Comparison of ENCODE assay signal across 10 cellular contexts in genomic region chr11:126140932-126141291, GRCh38.
DNase-seq lines count a peak whose midpoint lies in the region; ATAC-seq and TF ChIP-seq lines count a peak whose summit lies in the region.
"Had no signal": no experiment of that assay in that cellular context is flagged by ENCODE, and none has a peak within 500 bp of the region (broad histone marks: within the 10 kb centered on the region; RNA-seq: fewer than 3 reads in every experiment).

No MANE protein-coding gene starts in this region.

- H3K9me3 Mint-ChIP-seq in mesothelial cell of epicardium (no peaks in the 10 kb centered on the region), CD14-positive monocyte (peaks cover 0 to 4% (median 0%) of the 10 kb centered on the region in 7 donors)
- H3K9me3 Mint-ChIP-seq in stimulated activated memory B cell treated with anti-CD40 and anti-IgM and Interleukin-4, amounts not matched to agents 10 μg/mL and 1 μg/mL and 100 μg/mL, for 72 hours: no peaks in the 10 kb centered on the region

- DNase-seq in AG08395 (ENCODE audit: low spot score) (peak; percentile 76), M059J (ENCODE audit: low read depth) (peak; percentile 86), cerebellum (ENCODE audit: low spot score) (peak; percentile 77), mesothelial cell of epicardium (ENCODE audit: low spot score in 2 of 2, unreplicated experiment in 2 of 2) (peak in 1 of 2 experiments; percentile 77), SIG-M5 treated with dmso at 0.1 percent for 504 hours (lab: John Stamatoyannopoulos, UW; ENCODE audit: unreplicated experiment) (no peak), CD14-positive monocyte (ENCODE audit: low spot score) (no peak), NCI-H2227 (lab: John Stamatoyannopoulos, UW; ENCODE audit: unreplicated experiment) (no peak)
- DNase-seq: activated gamma-delta T cell, Caco-2 had no signal

- no peak for TF ChIP-seq CTCF in mesothelial cell of epicardium (IDR thresholded peaks at IDR 0.05; ENCODE audit: unreplicated experiment)
- TF ChIP-seq CTCF in CD14-positive monocyte (IDR thresholded peaks at IDR 0.05): no peak

- H3K36me3 Mint-ChIP-seq in mesothelial cell of epicardium (no peaks in the 10 kb centered on the region), CD14-positive monocyte (no peaks in the 10 kb centered on the region)
- H3K36me3 Mint-ChIP-seq in stimulated activated memory B cell treated with anti-CD40 and anti-IgM and Interleukin-4, amounts not matched to agents 10 μg/mL and 1 μg/mL and 100 μg/mL, for 72 hours: no peaks in the 10 kb centered on the region

- no peak for ATAC-seq in stimulated activated memory B cell treated with anti-CD40 and anti-IgM and Interleukin-4, amounts not matched to agents 10 μg/mL and 1 μg/mL and 100 μg/mL, for 72 hours

- intact Hi-C loops in CD14-positive monocyte (cut with micrococcal nuclease): no loop called here

- H3K27ac Mint-ChIP-seq in mesothelial cell of epicardium: peak overlapping the region; percentile 89
- no peak overlapping the region for H3K27ac Mint-ChIP-seq in stimulated activated memory B cell treated with anti-CD40 and anti-IgM and Interleukin-4, amounts not matched to agents 10 μg/mL and 1 μg/mL and 100 μg/mL, for 72 hours
- H3K27ac Mint-ChIP-seq in CD14-positive monocyte: no peak overlapping the region

- H3K27me3 Mint-ChIP-seq in mesothelial cell of epicardium (ENCODE audit: low read depth) (no peaks in the 10 kb centered on the region), CD14-positive monocyte (ENCODE audit: low read depth in 3 of 3) (peaks cover 7 to 15% (median 9%) of the 10 kb centered on the region in 3 donors)
- peaks cover 40% of the 10 kb centered on the region for H3K27me3 Mint-ChIP-seq in stimulated activated memory B cell treated with anti-CD40 and anti-IgM and Interleukin-4, amounts not matched to agents 10 μg/mL and 1 μg/mL and 100 μg/mL, for 72 hours

- H3K4me3 Mint-ChIP-seq in mesothelial cell of epicardium (no peak overlapping the region), CD14-positive monocyte (no peak overlapping the region)
- no peak overlapping the region for H3K4me3 Mint-ChIP-seq in stimulated activated memory B cell treated with anti-CD40 and anti-IgM and Interleukin-4, amounts not matched to agents 10 μg/mL and 1 μg/mL and 100 μg/mL, for 72 hours

- H3K4me1 Mint-ChIP-seq in mesothelial cell of epicardium: peaks cover 59% of the 10 kb centered on the region
- no peaks in the 10 kb centered on the region for H3K4me1 Mint-ChIP-seq in stimulated activated memory B cell treated with anti-CD40 and anti-IgM and Interleukin-4, amounts not matched to agents 10 μg/mL and 1 μg/mL and 100 μg/mL, for 72 hours
- no peaks in the 10 kb centered on the region for H3K4me1 Mint-ChIP-seq in CD14-positive monocyte

Comparison
In these comparisons a context has a peak if more than half of its experiments do, and no peak if none do; other contexts are left out.
1. DNase-seq: peak in AG08395 (single experiment), M059J (single experiment) and cerebellum (single experiment); none in SIG-M5 treated with dmso at 0.1 percent for 504 hours (single experiment), CD14-positive monocyte (single experiment) and NCI-H2227 (single experiment).